ENCODE assay signal across 22 cellular contexts in the genomic region with DNA sequence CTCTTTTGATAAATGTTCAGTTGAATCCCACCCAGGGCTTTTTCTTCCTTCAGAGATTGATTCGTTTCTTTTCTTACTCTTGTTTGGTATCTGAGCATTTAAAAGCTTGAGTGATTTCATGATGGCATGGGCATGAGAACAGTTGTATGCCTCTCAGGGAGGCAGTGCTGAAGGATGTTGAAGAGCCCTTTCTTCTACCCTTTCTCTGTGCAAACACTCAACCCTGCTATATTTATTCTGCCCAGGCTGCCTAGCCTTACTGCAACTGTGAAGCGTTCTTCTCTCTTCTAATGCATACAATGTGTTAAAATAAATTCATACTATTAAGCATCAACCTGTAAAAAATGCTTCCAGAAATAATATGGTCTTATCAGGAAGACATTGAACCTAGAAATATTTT.
"Had no signal": no experiment of that assay in that cellular context is flagged by ENCODE, and none has a peak within 500 bp of the region (broad histone marks: within the 10 kb centered on the region; RNA-seq: fewer than 3 reads in every experiment).

No MANE protein-coding gene starts in this region.

- H3K27me3 Mint-ChIP-seq: activated B cell treated with CpG ODN at 0.5 μM for 24 hours; activated CD4-positive, alpha-beta T cell treated with anti-CD3 and anti-CD28 coated beads, Interleukin-2, amount 10 ng/mL, durations not matched to agents 24 days and 14 days; activated CD8-positive, alpha-beta memory T cell treated with anti-CD3 and anti-CD28 coated beads, Interleukin-2, amount 10 ng/mL, durations not matched to agents 7 days and 5 days had no signal

- H3K36me3 ChIP-seq: adrenal gland had no signal

- H3K36me3 Mint-ChIP-seq: activated CD8-positive, alpha-beta memory T cell treated with anti-CD3 and anti-CD28 coated beads, Interleukin-2, amount 10 ng/mL, durations not matched to agents 7 days and 5 days; activated naive CD8-positive, alpha-beta T cell treated with anti-CD3 and anti-CD28 coated beads, Interleukin-2, amount 10 ng/mL, durations not matched to agents 7 days and 5 days; T-cell had no signal

- H3K9me3 ChIP-seq: adrenal gland had no signal

- H3K9me3 Mint-ChIP-seq: activated CD4-positive, alpha-beta T cell treated with anti-CD3 and anti-CD28 coated beads, Interleukin-2, amount 10 ng/mL, durations not matched to agents 24 days and 14 days; activated naive CD8-positive, alpha-beta T cell treated with anti-CD3 and anti-CD28 coated beads, Interleukin-2, amount 10 ng/mL, durations not matched to agents 7 days and 5 days; activated T-cell treated with anti-CD3 and anti-CD28 coated beads, Interleukin-2, amount 50 U/mL, for 24 hours had no signal

- H3K4me1 Mint-ChIP-seq: activated B cell treated with CpG ODN at 0.5 μM for 24 hours; activated CD4-positive, alpha-beta T cell treated with anti-CD3 and anti-CD28 coated beads, Interleukin-2, amount 10 ng/mL, durations not matched to agents 24 days and 14 days; activated CD8-positive, alpha-beta memory T cell treated with anti-CD3 and anti-CD28 coated beads, Interleukin-2, amount 10 ng/mL, durations not matched to agents 7 days and 5 days; activated naive CD8-positive, alpha-beta T cell treated with anti-CD3 and anti-CD28 coated beads, Interleukin-2, amount 10 ng/mL, durations not matched to agents 7 days and 5 days; T-cell had no signal

- ATAC-seq: activated CD8-positive, alpha-beta memory T cell treated with anti-CD3 and anti-CD28 coated beads, Interleukin-2, amount 10 ng/mL, durations not matched to agents 7 days and 5 days; T-cell had no signal

- H3K4me3 Mint-ChIP-seq: activated B cell treated with CpG ODN at 0.5 μM for 24 hours; activated CD4-positive, alpha-beta T cell treated with anti-CD3 and anti-CD28 coated beads, Interleukin-2, amount 10 ng/mL, durations not matched to agents 24 days and 14 days; activated CD8-positive, alpha-beta memory T cell treated with anti-CD3 and anti-CD28 coated beads, Interleukin-2, amount 10 ng/mL, durations not matched to agents 7 days and 5 days; activated naive CD8-positive, alpha-beta T cell treated with anti-CD3 and anti-CD28 coated beads, Interleukin-2, amount 10 ng/mL, durations not matched to agents 7 days and 5 days; activated T-cell treated with anti-CD3 and anti-CD28 coated beads, Interleukin-2, amount 50 U/mL, for 24 hours; T-cell had no signal

- DNase-seq: activated B cell treated with CpG ODN at 0.5 μM for 24 hours; activated CD4-positive, alpha-beta T cell treated with anti-CD3 and anti-CD28 coated beads for 1 hour; activated CD4-positive, alpha-beta T cell treated with anti-CD3 and anti-CD28 coated beads, Interleukin-2, amount 10 ng/mL, durations not matched to agents 24 days and 14 days; activated CD4-positive, alpha-beta T cell treated with anti-CD3 and anti-CD28 coated beads, Interleukin-2, amount 50 U/mL, for 48 hours; activated CD8-positive, alpha-beta memory T cell treated with anti-CD3 and anti-CD28 coated beads, Interleukin-2, amount 10 ng/mL, durations not matched to agents 7 days and 5 days; activated naive CD4-positive, alpha-beta T cell treated with anti-CD3 and anti-CD28 coated beads, Interleukin-2, amount 50 U/mL, for 16 hours; activated naive CD8-positive, alpha-beta T cell treated with anti-CD3 and anti-CD28 coated beads, Interleukin-2, amount 10 ng/mL, durations not matched to agents 7 days and 5 days; activated T-cell treated with anti-CD3 and anti-CD28 coated beads, Interleukin-2, amount 50 U/mL, for 24 hours; adrenal gland; anterior cingulate cortex; cerebellar nuclear complex; NCI-H1105; NCI-H1436 treated with DMSO at 0.1 percent for 48 hours; NCI-H187; NCI-H345; NCI-H524 treated with DMSO at 0.1 percent for 48 hours; PC-9; T-cell; T-helper 2 cell; T1000 had no signal

- H3K27ac Mint-ChIP-seq: activated B cell treated with CpG ODN at 0.5 μM for 24 hours; activated CD4-positive, alpha-beta T cell treated with anti-CD3 and anti-CD28 coated beads, Interleukin-2, amount 10 ng/mL, durations not matched to agents 24 days and 14 days; activated CD8-positive, alpha-beta memory T cell treated with anti-CD3 and anti-CD28 coated beads, Interleukin-2, amount 10 ng/mL, durations not matched to agents 7 days and 5 days; activated naive CD8-positive, alpha-beta T cell treated with anti-CD3 and anti-CD28 coated beads, Interleukin-2, amount 10 ng/mL, durations not matched to agents 7 days and 5 days; activated T-cell treated with anti-CD3 and anti-CD28 coated beads, Interleukin-2, amount 50 U/mL, for 24 hours; T-cell had no signal

- H3K4me3 ChIP-seq: adrenal gland, PC-9, SK-N-MC had no signal

- H3K4me1 ChIP-seq: adrenal gland had no signal

- H3K27ac ChIP-seq: adrenal gland, KMS-11, PC-9, SK-N-MC had no signal

- H3K27me3 ChIP-seq: adrenal gland had no signal
